Comparison of ENCODE assay signal across 34 cellular contexts in the genomic region with DNA sequence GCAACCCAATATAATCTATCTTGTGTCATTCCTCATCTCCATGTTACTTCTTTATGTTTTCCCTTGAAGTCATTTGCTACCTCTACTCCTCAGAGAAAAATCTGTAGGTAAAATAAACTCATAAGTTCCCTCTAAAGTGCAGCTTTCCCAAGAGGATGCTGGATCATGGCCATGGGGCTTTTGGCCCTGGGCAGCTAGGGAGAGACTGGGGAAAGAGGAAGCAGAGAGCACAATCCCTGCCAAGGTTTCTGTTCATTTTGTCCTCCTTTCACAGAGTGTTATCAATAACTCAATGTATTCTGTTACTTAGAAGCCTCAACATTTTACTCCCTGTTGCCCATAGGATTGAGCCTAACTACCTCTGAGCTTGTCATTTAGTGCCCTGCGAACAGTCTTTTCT. TPM values are rescaled to one million over a fixed set of nuclear protein-coding genes. Genes with fewer than 3 reads are reported as not detected.
DNase-seq lines count a peak whose midpoint lies in the region; ATAC-seq and TF ChIP-seq lines count a peak whose summit lies in the region.
"Had no signal": no experiment of that assay in that cellular context is flagged by ENCODE, and none has a peak within 500 bp of the region (broad histone marks: within the 10 kb centered on the region; RNA-seq: fewer than 3 reads in every experiment).

No MANE protein-coding gene starts in this region.

- H2BK5ac ChIP-seq in neuronal stem cell (ENCODE audit: low read length): no peak overlapping the region

- H2BK12ac ChIP-seq in neuronal stem cell (ENCODE audit: low read length): no peak overlapping the region

- H3K79me1 ChIP-seq in neuronal stem cell (ENCODE audit: low read depth, low read length): peaks cover 2% of the 10 kb centered on the region

- no peak overlapping the region for H2BK120ac ChIP-seq in neuronal stem cell (ENCODE audit: low read depth, low read length)

- no peak overlapping the region for H2AK5ac ChIP-seq in neuronal stem cell (ENCODE audit: low read depth, low read length)

- DNase-seq in dermis blood vessel endothelial cell (peak; percentile 26), right lobe of liver (peak; percentile 50 to 73 (median 63)), stomach (peak; percentile 53), neuronal stem cell (ENCODE audit: low spot score) (no peak)
- DNase-seq: activated CD4-positive, alpha-beta T cell treated with anti-CD3 and anti-CD28 coated beads, Interleukin-2, amount 50 U/mL, for 48 hours; activated CD4-positive, CD25-positive, alpha-beta regulatory T cell treated with anti-CD3 and anti-CD28 coated beads, Interleukin-2, amount 50 U/mL, for 72 hours; activated naive CD4-positive, alpha-beta T cell treated with anti-CD3 and anti-CD28 coated beads for 36 hours; brain microvascular endothelial cell; COR-L47; DMS53; effector CD8-positive, alpha-beta T cell; Kasumi-1; natural killer cell; NCI-H1436; NCI-H2081 treated with DMSO at 0.1 percent for 48 hours; NCI-H2227 treated with DMSO at 0.1 percent for 48 hours; NCI-H69; SHP77 treated with DMSO at 0.1 percent for 48 hours; stimulated activated naive CD4-positive, alpha-beta T cell treated with Interleukin-2 at 50 U/mL for 16 hours; uterus had no signal

- no peak overlapping the region for H3K18ac ChIP-seq in neuronal stem cell (ENCODE audit: low read length)

- no peaks in the 10 kb centered on the region for H3K9me3 ChIP-seq in right lobe of liver
- no peaks in the 10 kb centered on the region for H3K9me3 ChIP-seq in stomach
- H3K9me3 ChIP-seq in neuronal stem cell (replicated peaks in 1 of 2; ENCODE audit: control insufficient read depth in 2 of 2, insufficient read depth in 1 of 2, low read depth in 1 of 2, low read length in 2 of 2): no peaks in the 10 kb centered on the region
- H3K9me3 ChIP-seq: BLaER1 treated with 17β-estradiol and CSF1 and Interleukin-3, amounts not matched to agents 10 nM and 100 nM; uterus had no signal

- no peak overlapping the region for H3K4me2 ChIP-seq in neuronal stem cell (ENCODE audit: insufficient read depth, low read length, poor library complexity, severe bottlenecking)
- H3K4me2 ChIP-seq: BLaER1 treated with 17β-estradiol and CSF1 and Interleukin-3, amounts not matched to agents 10 nM and 100 nM; smooth muscle cell had no signal

- H3K4me3 ChIP-seq in right lobe of liver (no peak overlapping the region), stomach (no peak overlapping the region), neuronal stem cell (ENCODE audit: low read length in 2 of 2) (no peak overlapping the region)
- H3K4me3 ChIP-seq: BLaER1 treated with 17β-estradiol and CSF1 and Interleukin-3, amounts not matched to agents 10 nM and 100 nM; smooth muscle cell; uterus had no signal

- peak; percentile 83 to 92 (median 88) for ATAC-seq in right lobe of liver
- no peak for ATAC-seq in GM18498 (IDR thresholded peaks at IDR 0.05; ENCODE audit: unreplicated experiment)
- no peak for ATAC-seq in HG02623 (IDR thresholded peaks at IDR 0.05; ENCODE audit: unreplicated experiment)
- ATAC-seq: natural killer cell had no signal

- H3K9ac ChIP-seq in neuronal stem cell (ENCODE audit: low read depth, low read length, poor library complexity): no peak overlapping the region
- H3K9ac ChIP-seq: BLaER1 treated with 17β-estradiol and CSF1 and Interleukin-3, amounts not matched to agents 10 nM and 100 nM had no signal

- H3K4me1 ChIP-seq in right lobe of liver (peaks cover 0 to 44% (median 11%) of the 10 kb centered on the region in 4 donors), stomach (peaks cover 15 to 65% (median 37%) of the 10 kb centered on the region in 4 donors), neuronal stem cell (ENCODE audit: control insufficient read depth in 2 of 2, insufficient read depth in 1 of 2, low read depth in 1 of 2, low read length in 2 of 2) (peaks cover 0 to 2% of the 10 kb centered on the region in 2 donors)
- H3K4me1 ChIP-seq: uterus had no signal

- intact Hi-C loops in right lobe of liver (cut with DNase I): no loop called here
- intact Hi-C loops in stomach (cut with DNase I; ENCODE audit: low total_unique reads): no loop called here

- no peak overlapping the region for H4K8ac ChIP-seq in neuronal stem cell (ENCODE audit: low read depth, low read length)

- no peaks in the 10 kb centered on the region for H3K36me3 ChIP-seq in right lobe of liver
- peaks cover 0 to 4% (median 0%) of the 10 kb centered on the region in 4 donors for H3K36me3 ChIP-seq in stomach
- H3K36me3 ChIP-seq in neuronal stem cell (replicated peaks in 1 of 2; ENCODE audit: control insufficient read depth in 2 of 2, insufficient read depth in 2 of 2, low read length in 2 of 2): peaks cover 0 to 13% of the 10 kb centered on the region in 2 donors
- H3K36me3 ChIP-seq: brain microvascular endothelial cell, uterus had no signal

- no peak overlapping the region for H3K4ac ChIP-seq in neuronal stem cell (ENCODE audit: low read length)

- H2AFZ ChIP-seq in neuronal stem cell (ENCODE audit: low read length): no peak overlapping the region

- no peak overlapping the region for H3K14ac ChIP-seq in neuronal stem cell (ENCODE audit: low read length)

- H2BK15ac ChIP-seq in neuronal stem cell (ENCODE audit: low read length): no peak overlapping the region

- no peak for TF ChIP-seq EP300 in stomach (IDR thresholded peaks at IDR 0.05)

- H3K27ac ChIP-seq in C4-2B (peak overlapping the region; percentile 55), right lobe of liver (peak overlapping the region in 1 of 3 donors; percentile 13), stomach (peak overlapping the region in 4 of 5 donors; percentile 25 to 70 (median 50)), neuronal stem cell (replicated peaks; ENCODE audit: low read length) (no peak overlapping the region)
- H3K27ac ChIP-seq: BLaER1 treated with 17β-estradiol and CSF1 and Interleukin-3, amounts not matched to agents 10 nM and 100 nM; uterus had no signal

- 73% methylated on average over 1 of the region's 1 CpG for WGBS in right lobe of liver (ENCODE audit: insufficient coverage, low coverage, low lambda C conversion rate, missing lambda C conversion rate)
- 70 to 93% (median 88%) methylated on average over 1 of the region's 1 CpG for WGBS in stomach, 5 donors
- no CpG with 5 or more reads among the region's 1 CpG for WGBS in neuronal stem cell (ENCODE audit: extremely low coverage in 2 of 2, insufficient read length in 2 of 2, insufficient replicate concordance in 1 of 2), 2 donors

- H3K27me3 ChIP-seq in right lobe of liver (no peaks in the 10 kb centered on the region), stomach (no peaks in the 10 kb centered on the region), neuronal stem cell (ENCODE audit: control insufficient read depth in 3 of 3, insufficient read depth in 3 of 3, low read depth in 1 of 3, low read length in 3 of 3) (no peaks in the 10 kb centered on the region)
- H3K27me3 ChIP-seq: BLaER1 treated with 17β-estradiol and CSF1 and Interleukin-3, amounts not matched to agents 10 nM and 100 nM; brain microvascular endothelial cell; uterus had no signal

- TF ChIP-seq CTCF in C4-2B (conservative IDR thresholded peaks at IDR 0.05) (no peak), right lobe of liver (IDR thresholded peaks at IDR 0.05) (no peak), stomach (IDR thresholded peaks at IDR 0.05) (no peak)

- TF ChIP-seq POLR2A in right lobe of liver (IDR thresholded peaks at IDR 0.05) (no peak), stomach (IDR thresholded peaks at IDR 0.05) (no peak)

- no peak overlapping the region for H4K91ac ChIP-seq in neuronal stem cell (ENCODE audit: low read depth, low read length, poor library complexity)

- no peak overlapping the region for H3K23ac ChIP-seq in neuronal stem cell (ENCODE audit: low read depth, low read length, poor library complexity)

RNA-seq across cellular contexts. Expression of gene RNF121, which starts 9.0 kb away (rescaled TPM):
- total RNA-seq in dermis blood vessel endothelial cell: 26.9 and 36.4 TPM in 2 replicates
- 10 to 100 TPM; 14.8 to 23.7 (median 18.9) TPM for total RNA-seq in right lobe of liver
- total RNA-seq in stomach: 100 to 1,000 TPM in 1 of 5 donors, 10 to 100 TPM in 4; 13.0 to 363 (median 24.3) TPM
- polyA plus RNA-seq in stomach: 10 to 100 TPM; 10.0 to 17.7 (median 12.1) TPM
- 18.0 TPM for polyA plus RNA-seq in neuronal stem cell (2013, experiment 1 of 2)
- 17.1 TPM for polyA plus RNA-seq in neuronal stem cell (2013, experiment 2 of 2)

RNA-seq across cellular contexts. Expression of gene XNDC1N, which starts 9.4 kb away (rescaled TPM):
- total RNA-seq in dermis blood vessel endothelial cell (6.1 and 6.3 TPM in 2 replicates), right lobe of liver (1 to 10 TPM in 5 of 6 experiments, under 1 TPM in 1; 0.74 to 4.1 (median 2.2) TPM), stomach (10 to 100 TPM in 2 of 5 donors, 1 to 10 TPM in 1, not detected in 2; 4.5 to 17.4 (median 16.7) TPM)
- polyA plus RNA-seq in stomach: 1 to 10 TPM; 2.7 to 2.9 (median 2.8) TPM
- polyA plus RNA-seq in neuronal stem cell (2013, experiment 1 of 2): 3.5 TPM
- polyA plus RNA-seq in neuronal stem cell (2013, experiment 2 of 2): 3.4 TPM

RNA-seq across cellular contexts. Expression of gene DEFB131B, which starts 59.6 kb away (rescaled TPM):
- not detected in 2 replicates for total RNA-seq in dermis blood vessel endothelial cell
- total RNA-seq in right lobe of liver: not detected
- not detected for total RNA-seq in stomach
- not detected for polyA plus RNA-seq in stomach
- polyA plus RNA-seq in neuronal stem cell (2013, experiment 1 of 2): not detected
- not detected for polyA plus RNA-seq in neuronal stem cell (2013, experiment 2 of 2)
- total RNA-seq: activated naive CD4-positive, alpha-beta T cell treated with anti-CD3 and anti-CD28 coated beads for 36 hours; epithelial cell of proximal tubule; fibroblast of villous mesenchyme; lower leg skin; mononuclear cell; natural killer cell; omental fat pad; renal cortical epithelial cell; smooth muscle cell; uterus had no signal
- polyA plus RNA-seq: adipose tissue, AG04450, smooth muscle cell, thymus had no signal

Comparison
In these comparisons a context has a peak if more than half of its experiments do, and no peak if none do; other contexts are left out.
1. ATAC-seq: peak in right lobe of liver (4 of 4); none in GM18498 (single experiment) and HG02623 (single experiment).